Comparison of ENCODE assay signal across 17 cellular contexts in genomic region chr6:21871831-21872230, GRCh38.
"Had no signal": no experiment of that assay in that cellular context is flagged by ENCODE, and none has a peak within 500 bp of the region (broad histone marks: within the 10 kb centered on the region; RNA-seq: fewer than 3 reads in every experiment).

No MANE protein-coding gene starts in this region.

- H3K4me3 ChIP-seq: adrenal gland, cardiac muscle cell, heart left ventricle, lower lobe of right lung, neural progenitor cell, ovary, upper lobe of left lung had no signal

- H3K4me2 ChIP-seq: neural progenitor cell had no signal

- H3K4me1 ChIP-seq: adrenal gland, lower lobe of right lung had no signal

- H3K4me1 Mint-ChIP-seq: activated naive CD4-positive, alpha-beta T cell treated with anti-CD3 and anti-CD28 coated beads, Interleukin-2, amount 50 U/mL, for 24 hours; T-helper 17 cell had no signal

- H3K36me3 ChIP-seq: adrenal gland, cardiac muscle cell, heart left ventricle, lower lobe of right lung, neural progenitor cell, ovary, upper lobe of left lung had no signal

- H3K9me3 ChIP-seq: adrenal gland, lower lobe of right lung, ovary, upper lobe of left lung had no signal

- H3K27me3 Mint-ChIP-seq: activated CD8-positive, alpha-beta memory T cell treated with anti-CD3 and anti-CD28 coated beads, Interleukin-2, amount 10 ng/mL, durations not matched to agents 7 days and 5 days had no signal

- H3K27ac ChIP-seq: adrenal gland, cardiac muscle cell, heart left ventricle, lower lobe of right lung, neural progenitor cell, ovary, upper lobe of left lung had no signal

- H2AFZ ChIP-seq: neural progenitor cell had no signal

- H3K36me3 Mint-ChIP-seq: activated CD8-positive, alpha-beta memory T cell treated with anti-CD3 and anti-CD28 coated beads, Interleukin-2, amount 10 ng/mL, durations not matched to agents 7 days and 5 days; activated naive CD4-positive, alpha-beta T cell treated with anti-CD3 and anti-CD28 coated beads, Interleukin-2, amount 50 U/mL, for 24 hours had no signal

- DNase-seq: activated CD4-positive, alpha-beta T cell treated with anti-CD3 and anti-CD28 coated beads, Interleukin-2, amount 50 U/mL, for 1 hour; activated CD8-positive, alpha-beta memory T cell treated with anti-CD3 and anti-CD28 coated beads, Interleukin-2, amount 10 ng/mL, durations not matched to agents 7 days and 5 days; activated effector memory CD4-positive, alpha-beta T cell treated with anti-CD3 and anti-CD28 coated beads, Interleukin-2, amount 50 U/mL, for 16 hours; activated T-cell treated with anti-CD3 and anti-CD28 coated beads, Interleukin-2, amount 50 U/mL, for 24 hours; adrenal gland; heart left ventricle; left cardiac atrium; lower lobe of right lung; midbrain; ovary; T-helper 17 cell; upper lobe of left lung had no signal

- H3K27ac Mint-ChIP-seq: activated CD8-positive, alpha-beta memory T cell treated with anti-CD3 and anti-CD28 coated beads, Interleukin-2, amount 10 ng/mL, durations not matched to agents 7 days and 5 days; activated naive CD4-positive, alpha-beta T cell treated with anti-CD3 and anti-CD28 coated beads, Interleukin-2, amount 50 U/mL, for 24 hours; activated T-cell treated with anti-CD3 and anti-CD28 coated beads, Interleukin-2, amount 50 U/mL, for 24 hours; neural progenitor cell; stimulated activated naive CD8-positive, alpha-beta T cell treated with anti-CD3 and anti-CD28 coated beads, Interleukin-15, Interleukin-2, amounts not matched to agents 100 ng/mL and 50 ng/mL, for 24 hours; T-helper 17 cell had no signal

- ATAC-seq: activated CD8-positive, alpha-beta memory T cell treated with anti-CD3 and anti-CD28 coated beads, Interleukin-2, amount 10 ng/mL, durations not matched to agents 7 days and 5 days; heart left ventricle; left cardiac atrium; lower lobe of right lung; sciatic nerve; T-helper 17 cell had no signal

- H3K9me3 Mint-ChIP-seq: stimulated activated naive CD8-positive, alpha-beta T cell treated with anti-CD3 and anti-CD28 coated beads, Interleukin-15, Interleukin-2, amounts not matched to agents 100 ng/mL and 50 ng/mL, for 24 hours had no signal

- H3K4me3 Mint-ChIP-seq: activated CD8-positive, alpha-beta memory T cell treated with anti-CD3 and anti-CD28 coated beads, Interleukin-2, amount 10 ng/mL, durations not matched to agents 7 days and 5 days; activated naive CD4-positive, alpha-beta T cell treated with anti-CD3 and anti-CD28 coated beads, Interleukin-2, amount 50 U/mL, for 24 hours; activated T-cell treated with anti-CD3 and anti-CD28 coated beads, Interleukin-2, amount 50 U/mL, for 24 hours; neural progenitor cell; stimulated activated naive CD8-positive, alpha-beta T cell treated with anti-CD3 and anti-CD28 coated beads, Interleukin-15, Interleukin-2, amounts not matched to agents 100 ng/mL and 50 ng/mL, for 24 hours; T-helper 17 cell had no signal
